Comparison of ENCODE assay signal across 8 cellular contexts in genomic region chr2:74454654-74455511, GRCh38. TPM values are rescaled to one million over a fixed set of nuclear protein-coding genes. Genes with fewer than 3 reads are reported as not detected.
DNase-seq lines count a peak whose midpoint lies in the region; ATAC-seq, FAIRE-seq and TF ChIP-seq lines count a peak whose summit lies in the region.

TSS of gene INO80B (plus strand) at chr2:74455087. CDS start at chr2:74455117, 30 bp downstream.

- H2AFZ ChIP-seq in ACC112 (ENCODE audit: low read length, unreplicated experiment) (peak within 1 kb of the TSS; percentile 70), smooth muscle cell (ENCODE audit: low read depth) (peak within 1 kb of the TSS; percentile 62)

- H3K4me1 ChIP-seq in ACC112 (ENCODE audit: control insufficient read depth, insufficient read depth, low read length, unreplicated experiment): peaks cover 20% of the 10 kb centered on the region
- H3K4me1 ChIP-seq in smooth muscle cell (ENCODE audit: low read depth): peaks cover 20% of the 10 kb centered on the region

- H3F3A ChIP-seq in smooth muscle cell (ENCODE audit: low read depth): peaks cover 21% of the 10 kb centered on the region

- ATAC-seq in GM18873 (IDR thresholded peaks at IDR 0.05; ENCODE audit: low FRiP score, unreplicated experiment) (peak; percentile 46), HG03159 (IDR thresholded peaks at IDR 0.05; ENCODE audit: unreplicated experiment) (peak; percentile 34)

- no peak within 1 kb of the TSS for H3K27ac ChIP-seq in ACC112 (ENCODE audit: low read depth, low read length)
- H3K27ac ChIP-seq in smooth muscle cell (ENCODE audit: low read depth): peak within 1 kb of the TSS; percentile 98

- 2% methylated on average over 40 of the region's 40 CpGs for WGBS in smooth muscle cell (ENCODE audit: low lambda C conversion rate)

- H3K4me3 ChIP-seq in ACC112 (ENCODE audit: low read depth, low read length) (peak within 1 kb of the TSS; percentile 91), WI38 (ENCODE audit: low read depth, low read length) (peak within 1 kb of the TSS; percentile 72), bronchial epithelial cell (ENCODE audit: low read depth, low read length) (peak within 1 kb of the TSS; percentile 64), smooth muscle cell (peak within 1 kb of the TSS; percentile 63)

- FAIRE-seq in bronchial epithelial cell (lab: Jason Lieb, UNC): peak; percentile 66

- H3K36me3 ChIP-seq in ACC112 (ENCODE audit: insufficient read depth, low read length) (no peaks in the 10 kb centered on the region), bronchial epithelial cell (ENCODE audit: control insufficient read depth, insufficient read depth, low read length) (no peaks in the 10 kb centered on the region), smooth muscle cell (ENCODE audit: low read depth) (no peaks in the 10 kb centered on the region)

- H3K4me2 ChIP-seq in smooth muscle cell: peak within 1 kb of the TSS; percentile 95

- H3K9ac ChIP-seq in smooth muscle cell (ENCODE audit: low read depth): peak within 1 kb of the TSS; percentile 81

- TF ChIP-seq CTCF in WI38 (IDR thresholded peaks at IDR 0.05; ENCODE audit: low read depth, low read length) (no peak), bronchial epithelial cell (IDR thresholded peaks at IDR 0.05; ENCODE audit: insufficient read depth, low read length, severe bottlenecking) (no peak), smooth muscle cell (IDR thresholded peaks at IDR 0.05; ENCODE audit: borderline replicate concordance, insufficient read depth, poor library complexity, severe bottlenecking) (no peak)

- H3K79me2 ChIP-seq in ACC112 (ENCODE audit: control insufficient read depth, insufficient read depth, low read length, unreplicated experiment): peaks cover 13% of the 10 kb centered on the region
- peaks cover 27% of the 10 kb centered on the region for H3K79me2 ChIP-seq in smooth muscle cell (ENCODE audit: low read depth)

- H3K27me3 ChIP-seq in ACC112 (ENCODE audit: insufficient read depth, low read length) (no peaks in the 10 kb centered on the region), bronchial epithelial cell (ENCODE audit: control insufficient read depth, insufficient read depth, low read length) (no peaks in the 10 kb centered on the region), smooth muscle cell (ENCODE audit: low read depth) (no peaks in the 10 kb centered on the region)

- peak; percentile 99 for DNase-seq in NCI-H2227 treated with DMSO at 0.1 percent for 48 hours (lab: John Stamatoyannopoulos, UW)
- peak; percentile 96 for DNase-seq in bronchial epithelial cell (ENCODE audit: low read depth)
- DNase-seq in iPS-NIHi7 (ENCODE audit: extremely low spot score): peak; percentile 79
- peak; percentile 87 for DNase-seq in smooth muscle cell (lab: John Stamatoyannopoulos, UW; ENCODE audit: unreplicated experiment)

- no peaks in the 10 kb centered on the region for H3K9me3 ChIP-seq in smooth muscle cell (replicated peaks; ENCODE audit: low read depth)

- no peaks in the 10 kb centered on the region for H4K20me1 ChIP-seq in smooth muscle cell (ENCODE audit: low read depth)

RNA-seq across cellular contexts. Expression of gene INO80B, which starts in this region (rescaled TPM):
- total RNA-seq in bronchial epithelial cell (13.7 and 26.6 TPM in 2 replicates), smooth muscle cell (4.7 and 8.0 TPM in 2 replicates)
- polyA plus RNA-seq in smooth muscle cell: 10.4 and 23.0 TPM in 2 replicates
